Comparison of ENCODE assay signal across 8 cellular contexts in the genomic region with DNA sequence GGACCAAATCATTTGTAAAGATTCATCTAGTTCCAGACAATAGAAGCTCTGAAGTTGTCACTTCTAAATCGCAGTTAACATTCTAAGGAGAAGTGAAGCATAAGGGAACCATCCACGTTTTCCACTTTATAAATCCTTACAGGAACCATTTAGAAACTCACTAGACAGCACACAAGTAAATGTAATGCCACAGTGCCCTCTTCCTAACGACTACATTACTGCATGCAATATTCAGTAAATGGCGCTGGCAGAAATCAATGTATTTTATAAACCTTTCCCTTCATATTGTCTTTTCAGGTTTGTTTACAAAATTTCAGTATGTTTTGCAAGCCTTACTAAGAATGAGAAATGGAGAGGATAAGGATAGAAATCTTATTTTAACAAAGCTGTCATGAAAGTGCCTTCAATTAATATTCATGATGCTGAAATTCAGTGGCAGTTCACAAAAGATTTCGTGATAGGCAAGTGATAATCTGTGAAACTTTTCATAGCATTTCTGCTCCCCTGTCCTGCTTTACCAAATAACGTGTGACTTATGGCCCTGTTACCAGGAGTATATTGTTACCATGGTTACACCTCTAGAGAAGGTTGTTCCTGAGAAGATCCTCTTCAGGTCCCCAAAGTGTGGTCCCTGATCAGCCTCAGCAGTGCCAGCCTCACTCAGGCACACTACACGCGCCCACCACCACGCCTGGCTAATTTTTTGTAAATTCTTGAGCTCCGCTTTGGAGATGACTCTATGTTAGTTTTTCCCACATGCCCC. TPM values are rescaled to one million over a fixed set of nuclear protein-coding genes. Genes with fewer than 3 reads are reported as not detected.
DNase-seq lines count a peak whose midpoint lies in the region; ATAC-seq and TF ChIP-seq lines count a peak whose summit lies in the region.

No MANE protein-coding gene starts in this region.

- DNase-seq in AG04449 (ENCODE audit: low read depth, low spot score) = no peak
- DNase-seq in NCI-H510A treated with DMSO at 0.1 percent for 48 hours (lab: John Stamatoyannopoulos, UW) = peak; percentile 43
- DNase-seq in adrenal gland = peak in 3 of 7 donors; percentile 13 to 24 (median 22)
- DNase-seq in right cardiac atrium = no peak
- DNase-seq in stimulated activated naive B cell treated with anti-CD40 and anti-IgM and Interleukin-4, amounts not matched to agents 10 μg/mL and 1 μg/mL and 100 μg/mL, for 72 hours = no peak
- DNase-seq in NCI-H1930 (lab: John Stamatoyannopoulos, UW) = no peak

- TF ChIP-seq POLR2A in adrenal gland (IDR thresholded peaks at IDR 0.05) = no peak

- TF ChIP-seq CTCF in AG04449 (IDR thresholded peaks at IDR 0.05; ENCODE audit: insufficient read depth, low read length, missing control alignments) (peak; percentile 58), GM12874 (IDR thresholded peaks at IDR 0.05; ENCODE audit: insufficient read depth, low read depth, low read length) (peak; percentile 46; the same call in 1 of the 2 replicates), adrenal gland (IDR thresholded peaks at IDR 0.05) (peak; percentile 45 to 77 (median 66))

- ATAC-seq in HG03095 (IDR thresholded peaks at IDR 0.05; ENCODE audit: unreplicated experiment) = peak; percentile 39
- peak; percentile 60 to 62 for ATAC-seq in right cardiac atrium
- peak; percentile 28 to 30 for ATAC-seq in stimulated activated naive B cell treated with anti-CD40 and anti-IgM and Interleukin-4, amounts not matched to agents 10 μg/mL and 1 μg/mL and 100 μg/mL, for 72 hours (replicated peaks)

- H3K4me1 Mint-ChIP-seq in stimulated activated naive B cell treated with anti-CD40 and anti-IgM and Interleukin-4, amounts not matched to agents 10 μg/mL and 1 μg/mL and 100 μg/mL, for 72 hours = peaks cover 3 to 23% of the 10 kb centered on the region in 2 donors

- intact Hi-C loops in adrenal gland (cut with DNase I) (loop anchor here (5.0 to 10.0 kb wide), 2 partner anchors 61 to 64 kb away; no protein-coding TSS in a partner anchor), right cardiac atrium (cut with DNase I) (loop anchor here in 3 of 4 donors (5.0 to 10.0 kb wide), 3 partner anchors 54 to 1054 kb away; a partner anchor contains a TSS)

- H3K4me1 ChIP-seq in adrenal gland (replicated peaks in 1 of 2) = peaks cover 0 to 4% of the 10 kb centered on the region in 2 donors
- H3K4me1 ChIP-seq in right cardiac atrium (ENCODE audit: control insufficient read depth, insufficient read depth, low read length) = no peaks in the 10 kb centered on the region

- peaks cover 0 to 2% of the 10 kb centered on the region in 2 donors for H3K36me3 Mint-ChIP-seq in stimulated activated naive B cell treated with anti-CD40 and anti-IgM and Interleukin-4, amounts not matched to agents 10 μg/mL and 1 μg/mL and 100 μg/mL, for 72 hours

- no peak overlapping the region for H3K4me3 Mint-ChIP-seq in stimulated activated naive B cell treated with anti-CD40 and anti-IgM and Interleukin-4, amounts not matched to agents 10 μg/mL and 1 μg/mL and 100 μg/mL, for 72 hours

- no peaks in the 10 kb centered on the region for H3K9me3 ChIP-seq in adrenal gland (replicated peaks in 1 of 3)
- H3K9me3 ChIP-seq in right cardiac atrium (ENCODE audit: control insufficient read depth, low read length) = no peaks in the 10 kb centered on the region

- POLR2A ChIA-PET in AG04449 (lab: Yijun Ruan, JAX) = interaction anchor here (1.2 kb wide), 1 partner anchor 54 kb away, joined by 5 read pairs; a partner anchor contains a TSS

- no peaks in the 10 kb centered on the region for H3K27me3 ChIP-seq in adrenal gland
- no peaks in the 10 kb centered on the region for H3K27me3 ChIP-seq in right cardiac atrium (ENCODE audit: control insufficient read depth, insufficient read depth)

- no peaks in the 10 kb centered on the region for H3K9me3 Mint-ChIP-seq in stimulated activated naive B cell treated with anti-CD40 and anti-IgM and Interleukin-4, amounts not matched to agents 10 μg/mL and 1 μg/mL and 100 μg/mL, for 72 hours

- H3K27ac ChIP-seq in adrenal gland (no peak overlapping the region), right cardiac atrium (ENCODE audit: low read length) (no peak overlapping the region)

- H3K36me3 ChIP-seq in adrenal gland (replicated peaks in 1 of 2) = peaks cover 0 to 1% of the 10 kb centered on the region in 2 donors

- WGBS in adrenal gland, 4 donors = 41 to 50% (median 45%) methylated on average over 10 of the region's 10 CpGs
- 47% methylated on average over 10 of the region's 10 CpGs for WGBS in right cardiac atrium

- H3K4me3 ChIP-seq in AG04449 (ENCODE audit: low read depth, low read length) = no peak overlapping the region
- no peak overlapping the region for H3K4me3 ChIP-seq in adrenal gland
- H3K4me3 ChIP-seq in right cardiac atrium (ENCODE audit: low read length) = no peak overlapping the region

- CTCF ChIA-PET in AG04449 (lab: Yijun Ruan, JAX) = interaction anchor here (0.6 to 11.3 kb wide), 38 partner anchors 9 to 1548 kb away, joined by 3 to 214 read pairs (median 6); a partner anchor contains a TSS

- H3K27me3 Mint-ChIP-seq in stimulated activated naive B cell treated with anti-CD40 and anti-IgM and Interleukin-4, amounts not matched to agents 10 μg/mL and 1 μg/mL and 100 μg/mL, for 72 hours = no peaks in the 10 kb centered on the region

- H3K27ac Mint-ChIP-seq in stimulated activated naive B cell treated with anti-CD40 and anti-IgM and Interleukin-4, amounts not matched to agents 10 μg/mL and 1 μg/mL and 100 μg/mL, for 72 hours = peak overlapping the region; percentile 42

RNA-seq across cellular contexts. Expression of a gene that starts 54.2 kb away (rescaled TPM):
- total RNA-seq in adrenal gland (10 to 100 TPM; 12.7 to 63.1 (median 17.8) TPM), right cardiac atrium (10 to 100 TPM; 11.9 to 12.8 (median 12.5) TPM)
- polyA plus RNA-seq in adrenal gland (10 to 100 TPM in 2 of 3 donors, 1 to 10 TPM in 1; 7.7 to 30.1 (median 11.5) TPM), right cardiac atrium (8.4 TPM)
